8 cellular contexts compared by ENCODE assay signal in genomic region chr10:13706604-13707003, GRCh38.
DNase-seq lines count a peak whose midpoint lies in the region; ATAC-seq and TF ChIP-seq lines count a peak whose summit lies in the region.

No MANE protein-coding gene starts in this region.

- H3K27ac ChIP-seq in BLaER1 (no peak overlapping the region), OCI-LY3 (ENCODE audit: low read length) (peak overlapping the region; percentile 97), esophagus muscularis mucosa (replicated peaks in 1 of 4) (peak overlapping the region; percentile 60 to 72 (median 63))

- no peaks in the 10 kb centered on the region for H4K20me1 ChIP-seq in BLaER1
- H4K20me1 ChIP-seq in OCI-LY3 (ENCODE audit: insufficient read depth, low read length): no peaks in the 10 kb centered on the region

- H3K36me3 Mint-ChIP-seq in naive thymus-derived CD8-positive, alpha-beta T cell: no peaks in the 10 kb centered on the region

- no peak for TF ChIP-seq POLR2A in esophagus muscularis mucosa (IDR thresholded peaks at IDR 0.05; ENCODE audit: low read depth)

- ATAC-seq in naive thymus-derived CD8-positive, alpha-beta T cell: no peak
- ATAC-seq in GM18861 (IDR thresholded peaks at IDR 0.05; ENCODE audit: unreplicated experiment) (no peak), HG02610 (IDR thresholded peaks at IDR 0.05; ENCODE audit: unreplicated experiment) (no peak), GM21526 (IDR thresholded peaks at IDR 0.05; ENCODE audit: low FRiP score, unreplicated experiment) (no peak)

- H3K4me3 Mint-ChIP-seq in naive thymus-derived CD8-positive, alpha-beta T cell: peak overlapping the region; percentile 62 to 84 (median 74)

- no peaks in the 10 kb centered on the region for H3K36me3 ChIP-seq in BLaER1
- H3K36me3 ChIP-seq in OCI-LY3 (replicated peaks; ENCODE audit: low read depth, low read length): peaks cover 13% of the 10 kb centered on the region
- peaks cover 0 to 7% (median 0%) of the 10 kb centered on the region in 4 donors for H3K36me3 ChIP-seq in esophagus muscularis mucosa

- DNase-seq in esophagus muscularis mucosa (ENCODE audit: extremely low spot score) (no peak), NCI-H1694 (lab: John Stamatoyannopoulos, UW) (no peak)
- DNase-seq in naive thymus-derived CD8-positive, alpha-beta T cell: no peak

- POLR2A ChIA-PET in naive thymus-derived CD8-positive, alpha-beta T cell (lab: Charles Lee): no interaction called here

- H3K4me1 ChIP-seq in BLaER1 (peaks cover 50% of the 10 kb centered on the region), OCI-LY3 (ENCODE audit: low read length) (peaks cover 64% of the 10 kb centered on the region), esophagus muscularis mucosa (peaks cover 44 to 72% (median 60%) of the 10 kb centered on the region in 4 donors)

- TF ChIP-seq CTCF in OCI-LY3 (IDR thresholded peaks at IDR 0.05; ENCODE audit: low read depth, low read length) (no peak), esophagus muscularis mucosa (IDR thresholded peaks at IDR 0.05) (no peak)

- H3K27me3 ChIP-seq in BLaER1 (no peaks in the 10 kb centered on the region), OCI-LY3 (ENCODE audit: low read depth, low read length) (no peaks in the 10 kb centered on the region), esophagus muscularis mucosa (no peaks in the 10 kb centered on the region)

- H3K4me2 ChIP-seq in BLaER1 (peak overlapping the region; percentile 82), OCI-LY3 (ENCODE audit: low read length) (peak overlapping the region; percentile 94)

- peaks cover 24 to 74% (median 40%) of the 10 kb centered on the region in 5 donors for H3K27me3 Mint-ChIP-seq in naive thymus-derived CD8-positive, alpha-beta T cell

- H3K9me3 ChIP-seq in BLaER1 (no peaks in the 10 kb centered on the region), OCI-LY3 (ENCODE audit: insufficient read depth, low read length) (no peaks in the 10 kb centered on the region), esophagus muscularis mucosa (no peaks in the 10 kb centered on the region)

- no peak overlapping the region for H2AFZ ChIP-seq in OCI-LY3 (ENCODE audit: low read depth, low read length)

- no peaks in the 10 kb centered on the region for H3K9me3 Mint-ChIP-seq in naive thymus-derived CD8-positive, alpha-beta T cell

- WGBS in esophagus muscularis mucosa: 29% methylated on average over 10 of the region's 10 CpGs

- peaks cover 9 to 21% (median 20%) of the 10 kb centered on the region in 4 donors for H3K4me1 Mint-ChIP-seq in naive thymus-derived CD8-positive, alpha-beta T cell

- intact Hi-C loops in esophagus muscularis mucosa (cut with DNase I): no loop called here

- peak overlapping the region in 1 of 10 donors; percentile 30 for H3K27ac Mint-ChIP-seq in naive thymus-derived CD8-positive, alpha-beta T cell

- peaks cover 71% of the 10 kb centered on the region for H3K79me2 ChIP-seq in OCI-LY3 (ENCODE audit: low read length)

- H3K4me3 ChIP-seq in BLaER1: peak overlapping the region; percentile 60; the same call in 1 of the 2 replicates
- H3K4me3 ChIP-seq in OCI-LY3 (ENCODE audit: low read length): peak overlapping the region; percentile 100
- peak overlapping the region; percentile 55 to 60 (median 58) for H3K4me3 ChIP-seq in esophagus muscularis mucosa

- TF ChIP-seq EP300 in esophagus muscularis mucosa (IDR thresholded peaks at IDR 0.05): no peak

- H3K9ac ChIP-seq in BLaER1: no peak overlapping the region
- H3K9ac ChIP-seq in OCI-LY3 (ENCODE audit: low read length): peak overlapping the region; percentile 100
